1 cellular context compared by ENCODE assay signal in genomic region chr4:41853973-41854372, GRCh38.
TF ChIP-seq lines count a peak whose summit lies in the region.

No MANE protein-coding gene starts in this region.

TF ChIP-seq in GM23338, 12 proteins besides CTCF, POLR2A, EP300 and RAD21 (continued from another document):
- TF ChIP-seq ZNF462 (CRISPR knock-in tag; IDR thresholded peaks at IDR 0.05): no peak
